ENCODE assay signal across 8 cellular contexts in the genomic region with DNA sequence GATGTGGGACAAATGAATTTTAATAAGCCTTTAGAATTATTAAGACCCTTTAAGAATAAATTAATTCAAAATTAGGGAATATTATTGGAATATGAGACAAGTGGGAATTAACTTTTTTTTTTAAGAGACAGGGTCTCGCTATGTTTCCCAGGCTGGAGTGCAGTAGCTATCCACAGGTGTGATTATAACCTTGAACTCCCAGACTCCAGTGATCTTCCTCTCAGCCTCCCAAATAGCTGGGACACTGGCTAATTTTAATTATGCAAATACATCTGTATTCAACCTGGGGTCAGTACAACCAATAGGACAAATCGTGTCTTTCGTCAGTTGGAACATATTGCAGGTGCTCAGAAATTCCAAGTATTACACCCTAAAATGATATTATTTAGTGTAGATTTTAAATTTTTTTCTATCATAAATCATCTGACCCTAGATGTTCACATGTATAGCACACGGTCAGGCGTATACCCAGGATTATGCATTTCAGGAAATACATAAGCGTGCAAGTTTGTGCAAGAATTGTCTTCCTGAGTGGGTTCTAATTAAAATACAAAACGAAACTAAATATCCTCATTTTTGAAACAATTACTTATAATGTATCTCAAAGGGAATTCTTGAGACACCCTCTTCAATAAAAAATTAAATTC. TPM values are rescaled to one million over a fixed set of nuclear protein-coding genes. Genes with fewer than 3 reads are reported as not detected.
DNase-seq lines count a peak whose midpoint lies in the region; ATAC-seq and TF ChIP-seq lines count a peak whose summit lies in the region.

No MANE protein-coding gene starts in this region.

- H3K27me3 Mint-ChIP-seq in activated CD4-positive, alpha-beta T cell treated with anti-CD3 and anti-CD28 coated beads, Interleukin-2, amount 10 ng/mL, durations not matched to agents 24 days and 14 days = peaks cover 2% of the 10 kb centered on the region
- H3K27me3 Mint-ChIP-seq in WTC11 (ENCODE audit: low read depth) = no peaks in the 10 kb centered on the region; the same call in none of the 2 replicates

- H3K9me3 ChIP-seq in iPS-18c (ENCODE audit: control insufficient read depth, insufficient read depth, low read length) = no peaks in the 10 kb centered on the region
- peaks cover 6% of the 10 kb centered on the region for H3K9me3 ChIP-seq in thoracic aorta

- peaks cover 24% of the 10 kb centered on the region for H3K36me3 Mint-ChIP-seq in activated CD4-positive, alpha-beta T cell treated with anti-CD3 and anti-CD28 coated beads, Interleukin-2, amount 10 ng/mL, durations not matched to agents 24 days and 14 days (ENCODE audit: low read depth)
- peaks cover 17% of the 10 kb centered on the region for H3K36me3 Mint-ChIP-seq in WTC11

- POLR2A ChIA-PET in WTC11 (lab: Charles Lee) = interaction anchor here (0.8 kb wide), 1 partner anchor 31 kb away, joined by 3 read pairs; no protein-coding TSS in a partner anchor

- CTCF ChIA-PET in WTC11 (lab: Charles Lee) = interaction anchor here (0.8 to 3.0 kb wide), 4 partner anchors 12 to 104 kb away, joined by 3 to 26 read pairs (median 3); partner anchors contain the start of genes FKBP9 and RP9

- peak; percentile 57 for DNase-seq in activated CD4-positive, alpha-beta T cell treated with anti-CD3 and anti-CD28 coated beads, Interleukin-2, amount 10 ng/mL, durations not matched to agents 24 days and 14 days
- DNase-seq in activated CD4-positive, alpha-beta T cell treated with anti-CD3 and anti-CD28 coated beads for 1 hour = no peak
- DNase-seq in WTC11 (ENCODE audit: low spot score) (no peak), thoracic aorta (ENCODE audit: low spot score) (no peak), SW480 (ENCODE audit: low spot score) (no peak), NCI-H1048 (lab: John Stamatoyannopoulos, UW) (no peak), amniotic stem cell (lab: John Stamatoyannopoulos, UW) (no peak)

- TF ChIP-seq CTCF in WTC11 (IDR thresholded peaks at IDR 0.05) (no peak), thoracic aorta (IDR thresholded peaks at IDR 0.05) (no peak)

- peaks cover 10% of the 10 kb centered on the region for H3K9me3 Mint-ChIP-seq in activated CD4-positive, alpha-beta T cell treated with anti-CD3 and anti-CD28 coated beads, Interleukin-2, amount 10 ng/mL, durations not matched to agents 24 days and 14 days
- peaks cover 17% of the 10 kb centered on the region for H3K9me3 Mint-ChIP-seq in WTC11

- peak overlapping the region; percentile 93 for H3K27ac Mint-ChIP-seq in activated CD4-positive, alpha-beta T cell treated with anti-CD3 and anti-CD28 coated beads, Interleukin-2, amount 10 ng/mL, durations not matched to agents 24 days and 14 days
- H3K27ac Mint-ChIP-seq in WTC11 = no peak overlapping the region

- no peaks in the 10 kb centered on the region for H3K27me3 ChIP-seq in thoracic aorta (replicated peaks; ENCODE audit: insufficient read depth)

- H3K4me3 ChIP-seq in iPS-18c (ENCODE audit: insufficient read depth, low read depth, low read length) (peak overlapping the region; percentile 86), thoracic aorta (peak overlapping the region; percentile 72)

- peaks cover 31% of the 10 kb centered on the region for H3K4me1 Mint-ChIP-seq in activated CD4-positive, alpha-beta T cell treated with anti-CD3 and anti-CD28 coated beads, Interleukin-2, amount 10 ng/mL, durations not matched to agents 24 days and 14 days
- H3K4me1 Mint-ChIP-seq in WTC11 = peaks cover 18% of the 10 kb centered on the region

- peak overlapping the region; percentile 97 for H3K4me3 Mint-ChIP-seq in activated CD4-positive, alpha-beta T cell treated with anti-CD3 and anti-CD28 coated beads, Interleukin-2, amount 10 ng/mL, durations not matched to agents 24 days and 14 days
- peak overlapping the region; percentile 90 for H3K4me3 Mint-ChIP-seq in WTC11

- intact Hi-C loops in activated CD4-positive, alpha-beta T cell treated with anti-CD3 and anti-CD28 coated beads, Interleukin-2, amount 10 ng/mL, durations not matched to agents 24 days and 14 days (cut with micrococcal nuclease) = loop anchor here (5.0 kb wide), 1 partner anchor 154 kb away; no protein-coding TSS in a partner anchor

- no peak overlapping the region for H3K27ac ChIP-seq in thoracic aorta

- H3K4me1 ChIP-seq in thoracic aorta (ENCODE audit: control insufficient read depth in 1 of 2, low read depth in 2 of 2) = peaks cover 10 to 22% of the 10 kb centered on the region in 2 donors

- ATAC-seq in WTC11 (no peak), thoracic aorta (ENCODE audit: insufficient number of reproducible peaks, low FRiP score, low read depth) (no peak)

- no peaks in the 10 kb centered on the region for H3K36me3 ChIP-seq in thoracic aorta

TF ChIP-seq in WTC11, 78 proteins besides CTCF, POLR2A, EP300 and RAD21:
- TF ChIP-seq ZBTB21 (CRISPR knock-in tag; IDR thresholded peaks at IDR 0.05; ENCODE audit: borderline replicate concordance) = no peak
- TF ChIP-seq, protein P1, sequence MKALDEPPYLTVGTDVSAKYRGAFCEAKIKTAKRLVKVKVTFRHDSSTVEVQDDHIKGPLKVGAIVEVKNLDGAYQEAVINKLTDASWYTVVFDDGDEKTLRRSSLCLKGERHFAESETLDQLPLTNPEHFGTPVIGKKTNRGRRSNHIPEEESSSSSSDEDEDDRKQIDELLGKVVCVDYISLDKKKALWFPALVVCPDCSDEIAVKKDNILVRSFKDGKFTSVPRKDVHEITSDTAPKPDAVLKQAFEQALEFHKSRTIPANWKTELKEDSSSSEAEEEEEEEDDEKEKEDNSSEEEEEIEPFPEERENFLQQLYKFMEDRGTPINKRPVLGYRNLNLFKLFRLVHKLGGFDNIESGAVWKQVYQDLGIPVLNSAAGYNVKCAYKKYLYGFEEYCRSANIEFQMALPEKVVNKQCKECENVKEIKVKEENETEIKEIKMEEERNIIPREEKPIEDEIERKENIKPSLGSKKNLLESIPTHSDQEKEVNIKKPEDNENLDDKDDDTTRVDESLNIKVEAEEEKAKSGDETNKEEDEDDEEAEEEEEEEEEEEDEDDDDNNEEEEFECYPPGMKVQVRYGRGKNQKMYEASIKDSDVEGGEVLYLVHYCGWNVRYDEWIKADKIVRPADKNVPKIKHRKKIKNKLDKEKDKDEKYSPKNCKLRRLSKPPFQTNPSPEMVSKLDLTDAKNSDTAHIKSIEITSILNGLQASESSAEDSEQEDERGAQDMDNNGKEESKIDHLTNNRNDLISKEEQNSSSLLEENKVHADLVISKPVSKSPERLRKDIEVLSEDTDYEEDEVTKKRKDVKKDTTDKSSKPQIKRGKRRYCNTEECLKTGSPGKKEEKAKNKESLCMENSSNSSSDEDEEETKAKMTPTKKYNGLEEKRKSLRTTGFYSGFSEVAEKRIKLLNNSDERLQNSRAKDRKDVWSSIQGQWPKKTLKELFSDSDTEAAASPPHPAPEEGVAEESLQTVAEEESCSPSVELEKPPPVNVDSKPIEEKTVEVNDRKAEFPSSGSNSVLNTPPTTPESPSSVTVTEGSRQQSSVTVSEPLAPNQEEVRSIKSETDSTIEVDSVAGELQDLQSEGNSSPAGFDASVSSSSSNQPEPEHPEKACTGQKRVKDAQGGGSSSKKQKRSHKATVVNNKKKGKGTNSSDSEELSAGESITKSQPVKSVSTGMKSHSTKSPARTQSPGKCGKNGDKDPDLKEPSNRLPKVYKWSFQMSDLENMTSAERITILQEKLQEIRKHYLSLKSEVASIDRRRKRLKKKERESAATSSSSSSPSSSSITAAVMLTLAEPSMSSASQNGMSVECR (CRISPR knock-in tag; IDR thresholded peaks at IDR 0.05; ENCODE audit: borderline replicate concordance) = no peak

RNA-seq across cellular contexts. Expression of gene NT5C3A, which starts 1.2 kb away (rescaled TPM):
- 34.6 and 35.8 TPM in 2 replicates for total RNA-seq in activated CD4-positive, alpha-beta T cell treated with anti-CD3 and anti-CD28 coated beads, Interleukin-2, amount 10 ng/mL, durations not matched to agents 24 days and 14 days
- total RNA-seq in WTC11 (2021) (15.0 to 18.6 TPM (median 15.9 TPM) in 3 replicates), thoracic aorta (10 to 100 TPM; 14.5 to 22.2 TPM)

RNA-seq across cellular contexts. Expression of gene RP9, which starts 47.8 kb away (rescaled TPM):
- total RNA-seq in activated CD4-positive, alpha-beta T cell treated with anti-CD3 and anti-CD28 coated beads, Interleukin-2, amount 10 ng/mL, durations not matched to agents 24 days and 14 days = 23.2 and 25.1 TPM in 2 replicates
- total RNA-seq in WTC11 (2021) (10.7 to 10.9 TPM (median 10.8 TPM) in 3 replicates), thoracic aorta (10 to 100 TPM in 1 of 2 donors, 1 to 10 TPM in 1; 7.6 to 17.0 TPM)
